In genomic region chr9:10661994-10662393, GRCh38 we compare ENCODE assay signal across 25 cellular contexts. TPM values are rescaled to one million over a fixed set of nuclear protein-coding genes. Genes with fewer than 3 reads are reported as not detected.
"Had no signal": no experiment of that assay in that cellular context is flagged by ENCODE, and none has a peak within 500 bp of the region (broad histone marks: within the 10 kb centered on the region; RNA-seq: fewer than 3 reads in every experiment).

No MANE protein-coding gene starts in this region.

- DNase-seq: cortex of kidney; effector memory CD8-positive, alpha-beta T cell; erythroblast; esophagus squamous epithelium; glutamatergic neuron; heart right ventricle; hypothalamus; immature natural killer cell; islet precursor cell; kidney glomerular epithelial cell; left colon; left ventricle myocardium superior; lower lobe of right lung; nucleus accumbens; right cardiac atrium; sigmoid colon; stimulated activated CD4-positive, alpha-beta T cell treated with anti-CD3 and anti-CD28 coated beads, Interleukin-2, amount 100 ng/mL, for 24 hours; stimulated activated CD4-positive, alpha-beta T cell treated with anti-CD3 and anti-CD28 coated beads, Interleukin-4, amount 100 ng/mL, for 24 hours; stimulated activated naive CD8-positive, alpha-beta T cell treated with anti-CD3 and anti-CD28 coated beads, Interleukin-15, Interleukin-2, amounts not matched to agents 100 U/mL and 50 U/mL, for 24 hours; substantia nigra; testis; tibial artery had no signal

- ATAC-seq: effector memory CD8-positive, alpha-beta T cell; heart right ventricle; left colon; left ventricle myocardium superior; lower lobe of right lung; natural killer cell treated with Interleukin-12 subunit alpha and Interleukin-12 subunit beta and Interleukin-15 and Interleukin-18, amount 100 ng/mL, for 72 hours; right cardiac atrium; stimulated activated effector memory CD8-positive, alpha-beta T cell treated with anti-CD3 and anti-CD28 coated beads, Interleukin-12 subunit alpha, Interleukin-12 subunit beta, amount 100 ng/mL, for 72 hours; stimulated activated naive CD8-positive, alpha-beta T cell treated with anti-CD3 and anti-CD28 coated beads, Interleukin-15, Interleukin-2, amounts not matched to agents 100 U/mL and 50 U/mL, for 24 hours had no signal

- H3K27me3 ChIP-seq: esophagus squamous epithelium, heart right ventricle, sigmoid colon, testis, tibial artery had no signal

- H3K27ac ChIP-seq: esophagus squamous epithelium, heart right ventricle, lower lobe of right lung, prostate gland, sigmoid colon, testis, tibial artery had no signal

- H3K4me1 ChIP-seq: esophagus squamous epithelium, heart right ventricle, lower lobe of right lung, prostate gland, sigmoid colon, testis, tibial artery had no signal

- H3K36me3 ChIP-seq: esophagus squamous epithelium, heart right ventricle, lower lobe of right lung, prostate gland, sigmoid colon, tibial artery had no signal

- H3K9me3 ChIP-seq: esophagus squamous epithelium, lower lobe of right lung, prostate gland, sigmoid colon, testis, tibial artery had no signal

- H3K4me3 ChIP-seq: esophagus squamous epithelium, heart right ventricle, lower lobe of right lung, prostate gland, sigmoid colon, testis, tibial artery had no signal

RNA-seq across cellular contexts. Expression of gene PTPRD, which starts 49.2 kb away (rescaled TPM):
- polyA plus RNA-seq: immature natural killer cell had no signal
